Comparison of ENCODE assay signal across 8 cellular contexts in genomic region chr7:130942211-130942964, GRCh38.
DNase-seq lines count a peak whose midpoint lies in the region; ATAC-seq and TF ChIP-seq lines count a peak whose summit lies in the region.

No MANE protein-coding gene starts in this region.

- H3K36me3 ChIP-seq in thoracic aorta: peaks cover 2% of the 10 kb centered on the region

- no peak for ATAC-seq in activated CD4-positive, alpha-beta T cell treated with anti-CD3 and anti-CD28 coated beads for 36 hours
- ATAC-seq in activated T-helper 17 cell treated with anti-CD3 and anti-CD28 coated beads, Interleukin-2, amount 50 U/mL, for 72 hours (replicated peaks): peak; percentile 23
- ATAC-seq in right cardiac atrium: peak; percentile 36 to 47
- ATAC-seq in thoracic aorta (ENCODE audit: insufficient number of reproducible peaks, low FRiP score, low read depth): no peak
- ATAC-seq in GM18873 (IDR thresholded peaks at IDR 0.05; ENCODE audit: low FRiP score, unreplicated experiment): no peak

- H3K4me1 ChIP-seq in right cardiac atrium (ENCODE audit: control insufficient read depth, insufficient read depth, low read length) (peaks cover 10% of the 10 kb centered on the region), thoracic aorta (ENCODE audit: control insufficient read depth in 1 of 2, low read depth in 2 of 2) (peaks cover 35 to 75% of the 10 kb centered on the region in 2 donors)

- 42% methylated on average over 10 of the region's 10 CpGs for WGBS in right cardiac atrium

- intact Hi-C loops in activated CD4-positive, alpha-beta T cell treated with anti-CD3 and anti-CD28 coated beads for 36 hours (cut with DNase I, micrococcal nuclease): loop anchor here in 1 of 2 experiments (10.0 kb wide), 1 partner anchor 48 kb away; no protein-coding TSS in a partner anchor
- intact Hi-C loops in right cardiac atrium (cut with DNase I): no loop called here

- CTCF ChIA-PET in activated CD4-positive, alpha-beta T cell treated with anti-CD3 and anti-CD28 coated beads for 36 hours (lab: Charles Lee): interaction anchor here (1.0 to 4.9 kb wide), 4 partner anchors 10 to 98 kb away, joined by 3 to 29 read pairs (median 14); no protein-coding TSS in a partner anchor

- TF ChIP-seq CTCF in thoracic aorta (IDR thresholded peaks at IDR 0.05): no peak

- H3K27me3 ChIP-seq in right cardiac atrium (ENCODE audit: control insufficient read depth, insufficient read depth) (no peaks in the 10 kb centered on the region), thoracic aorta (replicated peaks; ENCODE audit: insufficient read depth) (no peaks in the 10 kb centered on the region)

- H3K9me3 Mint-ChIP-seq in activated CD4-positive, alpha-beta T cell treated with anti-CD3 and anti-CD28 coated beads for 36 hours (ENCODE audit: low read depth): no peaks in the 10 kb centered on the region
- H3K9me3 Mint-ChIP-seq in activated T-helper 17 cell treated with anti-CD3 and anti-CD28 coated beads, Interleukin-2, amount 50 U/mL, for 72 hours: no peaks in the 10 kb centered on the region

- peaks cover 88% of the 10 kb centered on the region for H3K4me1 Mint-ChIP-seq in activated CD4-positive, alpha-beta T cell treated with anti-CD3 and anti-CD28 coated beads for 36 hours
- H3K4me1 Mint-ChIP-seq in activated T-helper 17 cell treated with anti-CD3 and anti-CD28 coated beads, Interleukin-2, amount 50 U/mL, for 72 hours: peaks cover 77% of the 10 kb centered on the region

- no peak for DNase-seq in activated CD4-positive, alpha-beta T cell treated with anti-CD3 and anti-CD28 coated beads for 36 hours
- DNase-seq in activated CD4-positive, alpha-beta T cell treated with anti-CD3 and anti-CD28 coated beads, Interleukin-2, amount 50 U/mL, for 4 hours: no peak
- DNase-seq in right cardiac atrium: no peak
- no peak for DNase-seq in thoracic aorta (ENCODE audit: low spot score)
- DNase-seq in T1000 (lab: John Stamatoyannopoulos, UW): no peak
- DNase-seq in activated CD4-positive, alpha-beta T cell treated with anti-CD3 and anti-CD28 coated beads, Interleukin-2, amount 50 U/mL, for 48 hours: no peak

- no peaks in the 10 kb centered on the region for H3K9me3 ChIP-seq in right cardiac atrium (ENCODE audit: control insufficient read depth, low read length)
- no peaks in the 10 kb centered on the region for H3K9me3 ChIP-seq in thoracic aorta

- peak overlapping the region; percentile 88 for H3K27ac Mint-ChIP-seq in activated CD4-positive, alpha-beta T cell treated with anti-CD3 and anti-CD28 coated beads for 36 hours
- H3K27ac Mint-ChIP-seq in activated T-helper 17 cell treated with anti-CD3 and anti-CD28 coated beads, Interleukin-2, amount 50 U/mL, for 72 hours: peak overlapping the region; percentile 94

- H3K27me3 Mint-ChIP-seq in activated CD4-positive, alpha-beta T cell treated with anti-CD3 and anti-CD28 coated beads for 36 hours: no peaks in the 10 kb centered on the region
- no peaks in the 10 kb centered on the region for H3K27me3 Mint-ChIP-seq in activated T-helper 17 cell treated with anti-CD3 and anti-CD28 coated beads, Interleukin-2, amount 50 U/mL, for 72 hours

- peak overlapping the region; percentile 67 for H3K4me3 Mint-ChIP-seq in activated CD4-positive, alpha-beta T cell treated with anti-CD3 and anti-CD28 coated beads for 36 hours
- peak overlapping the region; percentile 83 for H3K4me3 Mint-ChIP-seq in activated T-helper 17 cell treated with anti-CD3 and anti-CD28 coated beads, Interleukin-2, amount 50 U/mL, for 72 hours

- H3K36me3 Mint-ChIP-seq in activated CD4-positive, alpha-beta T cell treated with anti-CD3 and anti-CD28 coated beads for 36 hours (ENCODE audit: low read depth): peaks cover 83% of the 10 kb centered on the region
- peaks cover 100% of the 10 kb centered on the region for H3K36me3 Mint-ChIP-seq in activated T-helper 17 cell treated with anti-CD3 and anti-CD28 coated beads, Interleukin-2, amount 50 U/mL, for 72 hours (ENCODE audit: low read depth)

- POLR2A ChIA-PET in activated CD4-positive, alpha-beta T cell treated with anti-CD3 and anti-CD28 coated beads for 36 hours (lab: Charles Lee): interaction anchor here (1.0 kb wide), 1 partner anchor 29 kb away, joined by 4 read pairs; no protein-coding TSS in a partner anchor

- peak overlapping the region; percentile 18 for H3K4me3 ChIP-seq in right cardiac atrium (ENCODE audit: low read length)
- H3K4me3 ChIP-seq in thoracic aorta: peak overlapping the region; percentile 62

- H3K27ac ChIP-seq in right cardiac atrium (ENCODE audit: low read length): peak overlapping the region; percentile 52
- H3K27ac ChIP-seq in thoracic aorta: peak overlapping the region; percentile 0 to 40

Comparison
In these comparisons a context has a peak if more than half of its experiments do, and no peak if none do; other contexts are left out.
1. ATAC-seq: peak in activated T-helper 17 cell treated with anti-CD3 and anti-CD28 coated beads, Interleukin-2, amount 50 U/mL, for 72 hours (single experiment) and right cardiac atrium (2 of 2); none in activated CD4-positive, alpha-beta T cell treated with anti-CD3 and anti-CD28 coated beads for 36 hours (single experiment), thoracic aorta (single experiment) and GM18873 (single experiment).